ENCODE assay signal across 8 cellular contexts in genomic region chr21:44958471-44959191, GRCh38. TPM values are rescaled to one million over a fixed set of nuclear protein-coding genes. Genes with fewer than 3 reads are reported as not detected.
DNase-seq lines count a peak whose midpoint lies in the region; ATAC-seq and TF ChIP-seq lines count a peak whose summit lies in the region.

No MANE protein-coding gene starts in this region.

- DNase-seq in RWPE2 (ENCODE audit: low spot score) (peak; percentile 60), mesothelial cell of epicardium (ENCODE audit: low spot score in 2 of 2, unreplicated experiment in 2 of 2) (no peak), tibial nerve (ENCODE audit: low spot score in 2 of 2) (peak; percentile 65 to 82), NCI-H1105 treated with DMSO at 0.1 percent for 48 hours (lab: John Stamatoyannopoulos, UW) (no peak)
- no peak for DNase-seq in activated CD4-positive, alpha-beta T cell treated with anti-CD3 and anti-CD28 coated beads, Interleukin-2, amount 50 U/mL, for 4 hours
- no peak for DNase-seq in activated CD4-positive, alpha-beta T cell treated with anti-CD3 and anti-CD28 coated beads for 1 hour

- H3K27ac ChIP-seq in RWPE2 (ENCODE audit: poor library complexity, severe bottlenecking) (no peak overlapping the region), esophagus (ENCODE audit: low read depth in 2 of 2, low read length in 1 of 2) (peak overlapping the region; percentile 60 to 65), tibial nerve (peak overlapping the region in 3 of 4 donors; percentile 11 to 83 (median 78))

- peaks cover 3% of the 10 kb centered on the region for H3K9me3 Mint-ChIP-seq in mesothelial cell of epicardium

- H3K27me3 Mint-ChIP-seq in mesothelial cell of epicardium (ENCODE audit: low read depth) = no peaks in the 10 kb centered on the region

- TF ChIP-seq CTCF in RWPE2 (IDR thresholded peaks at IDR 0.05; ENCODE audit: poor library complexity, severe bottlenecking) (no peak), mesothelial cell of epicardium (IDR thresholded peaks at IDR 0.05; ENCODE audit: unreplicated experiment) (no peak), tibial nerve (IDR thresholded peaks at IDR 0.05) (no peak)

- WGBS in esophagus, 2 donors = 37 to 61% methylated on average over 28 of the region's 28 CpGs
- whole genome bisulfite sequencing in tibial nerve, 2 donors = 21 to 25% methylated on average over 17 to 20 of the region's 28 CpGs

- peak; percentile 47 to 86 for TF ChIP-seq EP300 in tibial nerve (IDR thresholded peaks at IDR 0.05)

- H3K9me3 ChIP-seq in RWPE2 (ENCODE audit: severe bottlenecking) = no peaks in the 10 kb centered on the region
- no peaks in the 10 kb centered on the region for H3K9me3 ChIP-seq in esophagus (ENCODE audit: control insufficient read depth in 2 of 2, insufficient read depth in 1 of 2, low read depth in 1 of 2, low read length in 1 of 2)
- no peaks in the 10 kb centered on the region for H3K9me3 ChIP-seq in tibial nerve

- peaks cover 58% of the 10 kb centered on the region for H3K36me3 ChIP-seq in RWPE2 (ENCODE audit: low read depth)
- H3K36me3 ChIP-seq in esophagus (ENCODE audit: control insufficient read depth in 2 of 2, insufficient read depth in 2 of 2, low read length in 1 of 2) = peaks cover 0 to 25% of the 10 kb centered on the region in 2 donors
- H3K36me3 ChIP-seq in tibial nerve = peaks cover 0 to 25% (median 0%) of the 10 kb centered on the region in 3 donors

- peak overlapping the region; percentile 66 for H3K27ac Mint-ChIP-seq in mesothelial cell of epicardium

- no peak overlapping the region for H3K4me3 ChIP-seq in RWPE2 (ENCODE audit: severe bottlenecking)
- no peak overlapping the region for H3K4me3 ChIP-seq in esophagus (ENCODE audit: low read depth in 1 of 2, low read length in 2 of 2)
- H3K4me3 ChIP-seq in tibial nerve = peak overlapping the region in 1 of 4 donors; percentile 8

- H3K27me3 ChIP-seq in RWPE2 (ENCODE audit: insufficient read depth, poor library complexity, severe bottlenecking) = no peaks in the 10 kb centered on the region
- H3K27me3 ChIP-seq in esophagus (ENCODE audit: control insufficient read depth in 1 of 2, insufficient read depth in 2 of 2, low read length in 2 of 2) = no peaks in the 10 kb centered on the region
- H3K27me3 ChIP-seq in tibial nerve = no peaks in the 10 kb centered on the region

- peaks cover 17% of the 10 kb centered on the region for H3K36me3 Mint-ChIP-seq in mesothelial cell of epicardium

- H3K4me1 ChIP-seq in RWPE2 (ENCODE audit: insufficient read depth, poor library complexity, severe bottlenecking) (peaks cover 17% of the 10 kb centered on the region), esophagus (ENCODE audit: control insufficient read depth in 2 of 2, insufficient read depth in 2 of 2, low read length in 1 of 2) (peaks cover 12 to 18% of the 10 kb centered on the region in 2 donors), tibial nerve (peaks cover 0 to 79% (median 36%) of the 10 kb centered on the region in 4 donors)

- peaks cover 11% of the 10 kb centered on the region for H3K4me1 Mint-ChIP-seq in mesothelial cell of epicardium

- no peak overlapping the region for H3K4me3 Mint-ChIP-seq in mesothelial cell of epicardium

- ATAC-seq in RWPE2 (ENCODE audit: low read depth) = no peak
- ATAC-seq in HG03175 (IDR thresholded peaks at IDR 0.05; ENCODE audit: unreplicated experiment) = no peak

- no peak for TF ChIP-seq POLR2A in tibial nerve (IDR thresholded peaks at IDR 0.05)

RNA-seq across cellular contexts. Expression of gene SLX9, which starts 18.8 kb away (rescaled TPM):
- 10 to 100 TPM; 12.4 to 16.1 TPM for polyA plus RNA-seq in esophagus
- 30.6 to 32.3 TPM (median 31.8 TPM) in 3 replicates for total RNA-seq in mesothelial cell of epicardium
- 10 to 100 TPM in 2 of 4 donors, 1 to 10 TPM in 2; 3.7 to 19.8 (median 13.3) TPM for total RNA-seq in tibial nerve

RNA-seq across cellular contexts. Expression of gene ITGB2, which starts 37.9 kb away (rescaled TPM):
- 10 to 100 TPM in 1 of 2 donors, 1 to 10 TPM in 1; 7.3 to 10.0 TPM for polyA plus RNA-seq in esophagus
- 0.61 to 1.4 TPM (median 0.74 TPM) in 3 replicates for total RNA-seq in mesothelial cell of epicardium
- total RNA-seq in tibial nerve = 10 to 100 TPM; 32.7 to 87.3 (median 56.2) TPM

Comparison
In these comparisons a context has a peak if more than half of its experiments do, and no peak if none do; other contexts are left out.
1. DNase-seq: peak in RWPE2 (single experiment) and tibial nerve (2 of 2); none in mesothelial cell of epicardium (0 of 2), NCI-H1105 treated with DMSO at 0.1 percent for 48 hours (single experiment), activated CD4-positive, alpha-beta T cell treated with anti-CD3 and anti-CD28 coated beads, Interleukin-2, amount 50 U/mL, for 4 hours (0 of 2) and activated CD4-positive, alpha-beta T cell treated with anti-CD3 and anti-CD28 coated beads for 1 hour (single experiment).
2. RNA of gene ITGB2, which starts 37.9 kb away (total RNA-seq): 32.7 to 87.3 TPM in tibial nerve; 0.61 to 1.4 TPM in mesothelial cell of epicardium; every median in the first group is over 10 times any median in the second.